In genomic region chr18:72161686-72162085, GRCh38 we compare ENCODE assay signal across 19 cellular contexts.
DNase-seq lines count a peak whose midpoint lies in the region; ATAC-seq and TF ChIP-seq lines count a peak whose summit lies in the region.
"Had no signal": no experiment of that assay in that cellular context is flagged by ENCODE, and none has a peak within 500 bp of the region (broad histone marks: within the 10 kb centered on the region; RNA-seq: fewer than 3 reads in every experiment).

No MANE protein-coding gene starts in this region.

- H3K27me3 ChIP-seq in CD8-positive, alpha-beta memory T cell (ENCODE audit: insufficient read depth, low read length, poor library complexity, severe bottlenecking), result no peaks in the 10 kb centered on the region
- H3K27me3 ChIP-seq: gastrocnemius medialis, thyroid gland had no signal

- H3K9me3 ChIP-seq in CD8-positive, alpha-beta memory T cell (ENCODE audit: low read length), result no peaks in the 10 kb centered on the region
- H3K9me3 ChIP-seq: gastrocnemius medialis, thyroid gland had no signal

- no peaks in the 10 kb centered on the region for H3K36me3 ChIP-seq in CD8-positive, alpha-beta memory T cell (ENCODE audit: insufficient read depth, low read length)
- H3K36me3 ChIP-seq: gastrocnemius medialis, thyroid gland had no signal

- H3K4me1 ChIP-seq in CD8-positive, alpha-beta memory T cell (ENCODE audit: insufficient read depth, low read length), result no peaks in the 10 kb centered on the region
- H3K4me1 ChIP-seq: gastrocnemius medialis, thyroid gland had no signal

- no peak for ATAC-seq in HG02840 (IDR thresholded peaks at IDR 0.05; ENCODE audit: low FRiP score, unreplicated experiment)
- ATAC-seq: activated CD8-positive, alpha-beta T cell treated with anti-CD3 and anti-CD28 coated beads for 36 hours; gastrocnemius medialis; naive thymus-derived CD8-positive, alpha-beta T cell; right cardiac atrium; stimulated activated naive CD8-positive, alpha-beta T cell treated with anti-CD3 and anti-CD28 coated beads, Interleukin-15, amount 100 ng/mL, for 72 hours had no signal

- peaks cover 2 to 25% (median 4%) of the 10 kb centered on the region in 5 donors for H3K9me3 Mint-ChIP-seq in CD8-positive, alpha-beta memory T cell
- peaks cover 8% of the 10 kb centered on the region for H3K9me3 Mint-ChIP-seq in osteocyte (ENCODE audit: unreplicated experiment)
- H3K9me3 Mint-ChIP-seq: activated CD8-positive, alpha-beta T cell treated with anti-CD3 and anti-CD28 coated beads for 36 hours had no signal

- H3K27ac ChIP-seq in CD8-positive, alpha-beta memory T cell (ENCODE audit: low read depth, low read length), result no peak overlapping the region
- H3K27ac ChIP-seq: gastrocnemius medialis, thyroid gland had no signal

- H3K4me3 Mint-ChIP-seq in CD8-positive, alpha-beta memory T cell, result no peak overlapping the region
- H3K4me3 Mint-ChIP-seq in osteocyte (ENCODE audit: unreplicated experiment), result no peak overlapping the region
- H3K4me3 Mint-ChIP-seq: activated CD8-positive, alpha-beta T cell treated with anti-CD3 and anti-CD28 coated beads for 36 hours; activated naive CD8-positive, alpha-beta T cell treated with anti-CD3 and anti-CD28 coated beads for 36 hours; naive thymus-derived CD8-positive, alpha-beta T cell; stimulated activated naive CD8-positive, alpha-beta T cell treated with anti-CD3 and anti-CD28 coated beads, Interleukin-15, amount 100 ng/mL, for 72 hours had no signal

- H3K4me3 ChIP-seq in CD8-positive, alpha-beta memory T cell (ENCODE audit: low read length), result no peak overlapping the region
- H3K4me3 ChIP-seq: gastrocnemius medialis, thyroid gland had no signal

- CTCF ChIA-PET in CD8-positive, alpha-beta memory T cell (lab: Charles Lee), result no interaction called here

- no peak for TF ChIP-seq CTCF in osteocyte (IDR thresholded peaks at IDR 0.05)

- no peaks in the 10 kb centered on the region for H3K36me3 Mint-ChIP-seq in CD8-positive, alpha-beta memory T cell
- H3K36me3 Mint-ChIP-seq in osteocyte (ENCODE audit: unreplicated experiment), result no peaks in the 10 kb centered on the region
- H3K36me3 Mint-ChIP-seq: activated naive CD8-positive, alpha-beta T cell treated with anti-CD3 and anti-CD28 coated beads for 36 hours; naive thymus-derived CD8-positive, alpha-beta T cell had no signal

- no peak overlapping the region for H3K27ac Mint-ChIP-seq in CD8-positive, alpha-beta memory T cell
- no peak overlapping the region for H3K27ac Mint-ChIP-seq in osteocyte (ENCODE audit: unreplicated experiment)
- H3K27ac Mint-ChIP-seq: activated CD8-positive, alpha-beta T cell treated with anti-CD3 and anti-CD28 coated beads for 36 hours; activated naive CD8-positive, alpha-beta T cell treated with anti-CD3 and anti-CD28 coated beads for 36 hours; naive thymus-derived CD8-positive, alpha-beta T cell; stimulated activated naive CD8-positive, alpha-beta T cell treated with anti-CD3 and anti-CD28 coated beads, Interleukin-15, amount 100 ng/mL, for 72 hours had no signal

- POLR2A ChIA-PET in CD8-positive, alpha-beta memory T cell (lab: Charles Lee), result no interaction called here

- DNase-seq in GM04504 (ENCODE audit: low read depth), result peak; percentile 3
- DNase-seq in NCI-H146 treated with DMSO at 0.1 percent for 48 hours (lab: John Stamatoyannopoulos, UW; ENCODE audit: unreplicated experiment), result peak; percentile 23
- DNase-seq in SHP77 treated with DMSO at 0.1 percent for 48 hours (lab: John Stamatoyannopoulos, UW), result peak; percentile 69
- peak; percentile 6 for DNase-seq in fibroblast of peridontal ligament (ENCODE audit: extremely low read depth)
- no peak for DNase-seq in NCI-H2171 (lab: John Stamatoyannopoulos, UW)
- no peak for DNase-seq in CD8-positive, alpha-beta memory T cell
- DNase-seq in osteocyte (ENCODE audit: extremely low spot score, unreplicated experiment), result no peak
- DNase-seq: activated CD4-positive, alpha-beta T cell treated with anti-CD3 and anti-CD28 coated beads for 1 hour; activated CD8-positive, alpha-beta T cell treated with anti-CD3 and anti-CD28 coated beads for 36 hours; activated effector memory CD4-positive, alpha-beta T cell treated with Interleukin-2 at 50 U/mL for 16 hours; activated naive CD8-positive, alpha-beta T cell treated with anti-CD3 and anti-CD28 coated beads for 36 hours; gastrocnemius medialis; HCEC 1CT; midbrain; naive thymus-derived CD8-positive, alpha-beta T cell; right cardiac atrium; stimulated activated naive CD8-positive, alpha-beta T cell treated with anti-CD3 and anti-CD28 coated beads, Interleukin-15, amount 100 ng/mL, for 72 hours; thyroid gland had no signal

- no peaks in the 10 kb centered on the region for H3K4me1 Mint-ChIP-seq in CD8-positive, alpha-beta memory T cell
- no peaks in the 10 kb centered on the region for H3K4me1 Mint-ChIP-seq in osteocyte (ENCODE audit: unreplicated experiment)
- H3K4me1 Mint-ChIP-seq: naive thymus-derived CD8-positive, alpha-beta T cell; stimulated activated naive CD8-positive, alpha-beta T cell treated with anti-CD3 and anti-CD28 coated beads, Interleukin-15, amount 100 ng/mL, for 72 hours had no signal

- H3K27me3 Mint-ChIP-seq in CD8-positive, alpha-beta memory T cell, result no peaks in the 10 kb centered on the region
- H3K27me3 Mint-ChIP-seq in osteocyte (ENCODE audit: unreplicated experiment), result no peaks in the 10 kb centered on the region
- H3K27me3 Mint-ChIP-seq: activated CD8-positive, alpha-beta T cell treated with anti-CD3 and anti-CD28 coated beads for 36 hours; activated naive CD8-positive, alpha-beta T cell treated with anti-CD3 and anti-CD28 coated beads for 36 hours; naive thymus-derived CD8-positive, alpha-beta T cell; stimulated activated naive CD8-positive, alpha-beta T cell treated with anti-CD3 and anti-CD28 coated beads, Interleukin-15, amount 100 ng/mL, for 72 hours had no signal

Comparison
In these comparisons a context has a peak if more than half of its experiments do, and no peak if none do; other contexts are left out.
1. DNase-seq: peak in GM04504 (single experiment), NCI-H146 treated with DMSO at 0.1 percent for 48 hours (single experiment), SHP77 treated with DMSO at 0.1 percent for 48 hours (single experiment) and fibroblast of peridontal ligament (single experiment); none in NCI-H2171 (single experiment), CD8-positive, alpha-beta memory T cell (0 of 5) and osteocyte (single experiment).